In genomic region chr17:82803185-82803584, GRCh38 we compare ENCODE assay signal across 22 cellular contexts. TPM values are rescaled to one million over a fixed set of nuclear protein-coding genes. Genes with fewer than 3 reads are reported as not detected.
"Had no signal": no experiment of that assay in that cellular context is flagged by ENCODE, and none has a peak within 500 bp of the region (broad histone marks: within the 10 kb centered on the region; RNA-seq: fewer than 3 reads in every experiment).

No MANE protein-coding gene starts in this region.

- H3K27ac Mint-ChIP-seq: naive B cell, type B pancreatic cell had no signal

- DNase-seq: colonic mucosa; effector CD8-positive, alpha-beta T cell; foreskin melanocyte; hypothalamus; kidney glomerular epithelial cell; mesendoderm; naive B cell; ovary; small intestine; stimulated activated CD4-positive, alpha-beta T cell treated with anti-CD3 and anti-CD28 coated beads, Interleukin-12 subunit alpha, Interleukin-12 subunit beta, amount 100 ng/mL, for 4 hours; stimulated activated naive CD4-positive, alpha-beta T cell treated with Interleukin-2 at 50 U/mL for 16 hours; thyroid gland had no signal

- H3K36me3 ChIP-seq: colonic mucosa, ovary, right atrium auricular region, thyroid gland had no signal

- ATAC-seq: heart left ventricle, left lobe of liver had no signal

- H3K9me3 ChIP-seq: colonic mucosa, heart left ventricle, neutrophil, ovary, right atrium auricular region, suprapubic skin, thyroid gland had no signal

- H3K4me1 ChIP-seq: colonic mucosa, thyroid gland had no signal

- H3K27ac ChIP-seq: colonic mucosa, neutrophil, ovary, suprapubic skin, thyroid gland had no signal

- H3K4me3 Mint-ChIP-seq: naive B cell, nephron, type B pancreatic cell had no signal

- H3K27me3 Mint-ChIP-seq: naive B cell, type B pancreatic cell had no signal

- H3K4me3 ChIP-seq: colonic mucosa, lung, ovary, right atrium auricular region, suprapubic skin, thyroid gland had no signal

- H3K27me3 ChIP-seq: colonic mucosa, heart left ventricle, neutrophil, ovary, right atrium auricular region, suprapubic skin, thyroid gland had no signal

RNA-seq across cellular contexts. Expression of gene ZNF750, which starts 36.6 kb away (rescaled TPM):
- total RNA-seq: cerebellum, colonic mucosa, ovary, posterior vena cava, right atrium auricular region had no signal
